In the genomic region with DNA sequence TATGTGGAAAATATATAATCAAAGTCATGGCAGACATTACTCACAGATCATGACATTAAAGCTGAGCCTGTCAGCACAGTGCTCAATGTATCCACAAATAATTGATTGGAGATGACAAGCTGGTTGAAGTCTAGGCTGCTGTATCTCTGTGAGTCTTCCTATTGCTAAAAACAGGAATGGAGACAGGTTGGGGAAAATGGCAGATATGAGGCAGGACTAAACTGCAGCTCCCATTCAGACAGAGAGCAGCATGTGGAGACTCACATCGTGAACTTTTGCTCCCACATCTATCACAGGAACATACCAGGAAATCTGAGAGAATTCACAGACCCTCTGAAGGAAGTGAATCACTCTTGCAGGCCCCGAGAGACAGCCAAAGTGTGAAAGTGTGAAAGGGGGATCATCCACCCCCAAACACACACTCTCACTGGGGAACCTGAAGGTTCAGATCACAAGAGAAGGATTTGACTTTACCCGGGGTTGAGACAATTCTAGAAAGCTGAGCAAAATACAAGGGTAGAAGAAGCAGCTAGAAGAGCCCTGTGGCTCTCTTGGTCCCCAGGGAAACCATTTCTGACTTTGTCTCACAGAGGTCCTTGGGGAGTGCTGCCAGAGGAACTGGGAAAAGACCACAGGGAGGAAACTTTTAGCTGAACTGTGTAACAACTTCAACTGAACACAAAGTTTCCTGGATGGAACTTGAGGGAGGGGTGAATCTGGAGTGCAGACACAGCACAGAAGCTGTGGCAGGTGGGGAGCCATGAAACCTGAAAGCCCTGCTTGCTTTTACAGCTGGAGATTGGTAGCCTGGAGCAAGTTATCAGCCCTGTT, we compare ENCODE assay signal across 10 cellular contexts.
A peak's percentile ranks its signal among the peaks of the same experiment; 100 is the strongest.
DNase-seq lines count a peak whose midpoint lies in the region; ATAC-seq and TF ChIP-seq lines count a peak whose summit lies in the region.
"Had no signal": no experiment of that assay in that cellular context is flagged by ENCODE, and none has a peak within 500 bp of the region (broad histone marks: within the 10 kb centered on the region; RNA-seq: fewer than 3 reads in every experiment).

No MANE protein-coding gene starts in this region.

- H3K9me3 Mint-ChIP-seq in nephron progenitor cell, result peaks cover 32% of the 10 kb centered on the region
- H3K9me3 Mint-ChIP-seq in Calu3 (ENCODE audit: low read depth, unreplicated experiment), result no peaks in the 10 kb centered on the region

- H3K36me3 Mint-ChIP-seq in nephron progenitor cell (ENCODE audit: low read depth), result peaks cover 7% of the 10 kb centered on the region
- H3K36me3 Mint-ChIP-seq in Calu3 (ENCODE audit: insufficient read depth, unreplicated experiment), result no peaks in the 10 kb centered on the region

- H3K4me1 Mint-ChIP-seq in nephron progenitor cell, result peaks cover 59% of the 10 kb centered on the region
- H3K4me1 Mint-ChIP-seq in Calu3 (ENCODE audit: low read depth, unreplicated experiment), result no peaks in the 10 kb centered on the region

- H3K27me3 Mint-ChIP-seq in nephron progenitor cell (ENCODE audit: low read depth, poor library complexity) (no peaks in the 10 kb centered on the region), Calu3 (ENCODE audit: unreplicated experiment) (peaks cover 14% of the 10 kb centered on the region)

- CTCF ChIA-PET in Calu3 (lab: Charles Lee), result interaction anchor here (0.5 kb wide), 1 partner anchor 954 kb away, joined by 3 read pairs; no protein-coding TSS in a partner anchor

- BruUV-seq in Calu3 (replicated peaks; lab: Mats Ljungman, UMichigan), result no TSS peak

- H3K27ac Mint-ChIP-seq in nephron progenitor cell (peak overlapping the region; percentile 94), Calu3 (ENCODE audit: unreplicated experiment) (no peak overlapping the region)

- H3K4me3 Mint-ChIP-seq in nephron progenitor cell (peak overlapping the region; percentile 49), Calu3 (ENCODE audit: low read depth, unreplicated experiment) (no peak overlapping the region)
- H3K4me3 Mint-ChIP-seq: naive thymus-derived CD4-positive, alpha-beta T cell had no signal

- no peak for DNase-seq in nephron progenitor cell
- DNase-seq in DMS 273 (lab: John Stamatoyannopoulos, UW; ENCODE audit: unreplicated experiment), result no peak
- no peak for DNase-seq in Calu3
- DNase-seq in EL, result no peak
- DNase-seq in activated CD4-positive, alpha-beta T cell treated with anti-CD3 and anti-CD28 coated beads for 1 hour, result no peak
- DNase-seq: naive thymus-derived CD4-positive, alpha-beta T cell; NCI-H1092 had no signal

- TF ChIP-seq CTCF in nephron progenitor cell (IDR thresholded peaks at IDR 0.05) (no peak), Calu3 (IDR thresholded peaks at IDR 0.05; ENCODE audit: unreplicated experiment) (no peak)

- intact Hi-C loops in Calu3 (cut with micrococcal nuclease; ENCODE audit: unreplicated experiment), result no loop called here

- ATAC-seq in GM18870 (IDR thresholded peaks at IDR 0.05; ENCODE audit: unreplicated experiment), result peak; percentile 49
- ATAC-seq in GM21576 (IDR thresholded peaks at IDR 0.05; ENCODE audit: unreplicated experiment), result peak; percentile 45
- peak; percentile 40 for ATAC-seq in HG03439 (IDR thresholded peaks at IDR 0.05; ENCODE audit: unreplicated experiment)
- ATAC-seq: naive thymus-derived CD4-positive, alpha-beta T cell had no signal
